Comparison of ENCODE assay signal across 8 cellular contexts in genomic region chr3:30112904-30113484, GRCh38.
A peak's percentile ranks its signal among the peaks of the same experiment; 100 is the strongest.
DNase-seq lines count a peak whose midpoint lies in the region; ATAC-seq and TF ChIP-seq lines count a peak whose summit lies in the region.

No MANE protein-coding gene starts in this region.

- H3K27ac ChIP-seq in hepatocyte (no peak overlapping the region), suprapubic skin (no peak overlapping the region)

- no peaks in the 10 kb centered on the region for H3K27me3 Mint-ChIP-seq in activated CD4-positive, alpha-beta T cell treated with anti-CD3 and anti-CD28 coated beads for 36 hours
- H3K27me3 Mint-ChIP-seq in WTC11 (ENCODE audit: low read depth): peaks cover 4% of the 10 kb centered on the region; the same call in 1 of the 2 replicates

- peak; percentile 19 for ATAC-seq in activated CD4-positive, alpha-beta T cell treated with anti-CD3 and anti-CD28 coated beads for 36 hours
- ATAC-seq in WTC11: peak; percentile 24; the same call in 1 of the 2 replicates

- no peak overlapping the region for H3K4me2 ChIP-seq in hepatocyte

- H3K9me2 ChIP-seq in hepatocyte (replicated peaks; ENCODE audit: insufficient read depth): no peaks in the 10 kb centered on the region

- H3K4me1 ChIP-seq in hepatocyte (ENCODE audit: insufficient read depth) (peaks cover 4% of the 10 kb centered on the region), suprapubic skin (no peaks in the 10 kb centered on the region)

- H3K36me3 ChIP-seq in hepatocyte (replicated peaks; ENCODE audit: insufficient read depth, low read depth): no peaks in the 10 kb centered on the region
- H3K36me3 ChIP-seq in suprapubic skin: no peaks in the 10 kb centered on the region

- H2AFZ ChIP-seq in hepatocyte: no peak overlapping the region

- TF ChIP-seq CTCF in WTC11 (IDR thresholded peaks at IDR 0.05) (peak; percentile 43; the same call in 1 of the 2 replicates), hepatocyte (IDR thresholded peaks at IDR 0.05; ENCODE audit: poor library complexity) (peak; percentile 72), suprapubic skin (IDR thresholded peaks at IDR 0.05) (peak; percentile 30 to 31)

- H3K4me1 Mint-ChIP-seq in activated CD4-positive, alpha-beta T cell treated with anti-CD3 and anti-CD28 coated beads for 36 hours: peaks cover 6% of the 10 kb centered on the region
- peaks cover 5% of the 10 kb centered on the region for H3K4me1 Mint-ChIP-seq in WTC11

- intact Hi-C loops in activated CD4-positive, alpha-beta T cell treated with anti-CD3 and anti-CD28 coated beads for 36 hours (cut with DNase I, micrococcal nuclease): loop anchor here (1.0 to 5.0 kb wide), 6 partner anchors 86 to 1019 kb away; no protein-coding TSS in a partner anchor

- no peaks in the 10 kb centered on the region for H3K9me3 ChIP-seq in hepatocyte (ENCODE audit: low read depth)
- H3K9me3 ChIP-seq in suprapubic skin: no peaks in the 10 kb centered on the region

- H3K27me3 ChIP-seq in hepatocyte (no peaks in the 10 kb centered on the region), suprapubic skin (no peaks in the 10 kb centered on the region)

- no peak for TF ChIP-seq EP300 in suprapubic skin (IDR thresholded peaks at IDR 0.05)

- no peaks in the 10 kb centered on the region for H3K36me3 Mint-ChIP-seq in activated CD4-positive, alpha-beta T cell treated with anti-CD3 and anti-CD28 coated beads for 36 hours (ENCODE audit: low read depth)
- H3K36me3 Mint-ChIP-seq in WTC11: no peaks in the 10 kb centered on the region

- no peaks in the 10 kb centered on the region for H4K20me1 ChIP-seq in hepatocyte (ENCODE audit: insufficient read depth, poor library complexity, severe bottlenecking)

- CTCF ChIA-PET in activated CD4-positive, alpha-beta T cell treated with anti-CD3 and anti-CD28 coated beads for 36 hours (lab: Charles Lee): interaction anchor here (0.9 to 4.4 kb wide), 6 partner anchors 10 to 93 kb away, joined by 3 to 34 read pairs (median 4); no protein-coding TSS in a partner anchor
- CTCF ChIA-PET in WTC11 (lab: Charles Lee): interaction anchor here (1.7 to 2.6 kb wide), 2 partner anchors 70 to 86 kb away, joined by 5 to 20 read pairs; no protein-coding TSS in a partner anchor

- H3K4me3 ChIP-seq in hepatocyte (no peak overlapping the region), suprapubic skin (no peak overlapping the region)

- H3K9me3 Mint-ChIP-seq in activated CD4-positive, alpha-beta T cell treated with anti-CD3 and anti-CD28 coated beads for 36 hours (ENCODE audit: low read depth): no peaks in the 10 kb centered on the region
- H3K9me3 Mint-ChIP-seq in WTC11: no peaks in the 10 kb centered on the region

- TF ChIP-seq POLR2A in suprapubic skin (IDR thresholded peaks at IDR 0.05): no peak

- no peaks in the 10 kb centered on the region for H3K79me2 ChIP-seq in hepatocyte

- no peak overlapping the region for H3K4me3 Mint-ChIP-seq in activated CD4-positive, alpha-beta T cell treated with anti-CD3 and anti-CD28 coated beads for 36 hours
- no peak overlapping the region for H3K4me3 Mint-ChIP-seq in WTC11

- DNase-seq in activated CD4-positive, alpha-beta T cell treated with anti-CD3 and anti-CD28 coated beads for 36 hours: no peak
- no peak for DNase-seq in activated CD4-positive, alpha-beta T cell treated with anti-CD3 and anti-CD28 coated beads, Interleukin-2, amount 50 U/mL, for 4 hours
- DNase-seq in NCI-H1105 (lab: John Stamatoyannopoulos, UW) (peak; percentile 19), WTC11 (ENCODE audit: low spot score) (no peak), hepatocyte (ENCODE audit: low spot score) (peak; percentile 57), suprapubic skin (ENCODE audit: low spot score in 2 of 2) (no peak), nucleus accumbens (lab: John Stamatoyannopoulos, UW) (no peak)
- no peak for DNase-seq in stimulated activated CD4-positive, alpha-beta T cell treated with anti-CD3 and anti-CD28 coated beads, Interleukin-2, amount 100 ng/mL, for 24 hours

- POLR2A ChIA-PET in activated CD4-positive, alpha-beta T cell treated with anti-CD3 and anti-CD28 coated beads for 36 hours (lab: Charles Lee): no interaction called here
- POLR2A ChIA-PET in WTC11 (lab: Charles Lee): no interaction called here

- no peak overlapping the region for H3K27ac Mint-ChIP-seq in activated CD4-positive, alpha-beta T cell treated with anti-CD3 and anti-CD28 coated beads for 36 hours
- H3K27ac Mint-ChIP-seq in WTC11: no peak overlapping the region

- 69% methylated on average over 1 of the region's 1 CpG for whole genome bisulfite sequencing in hepatocyte (ENCODE audit: low lambda C conversion rate, missing lambda C conversion rate)
- WGBS in suprapubic skin: 21% methylated on average over 1 of the region's 1 CpG

TF ChIP-seq in WTC11, 78 proteins besides CTCF, POLR2A, EP300 and RAD21:
- no peak for TF ChIP-seq ZMAT4 (CRISPR knock-in tag; IDR thresholded peaks at IDR 0.05)

Comparison
In these comparisons a context has a peak if more than half of its experiments do, and no peak if none do; other contexts are left out.
1. DNase-seq: peak in NCI-H1105 (single experiment) and hepatocyte (single experiment); none in activated CD4-positive, alpha-beta T cell treated with anti-CD3 and anti-CD28 coated beads for 36 hours (single experiment), activated CD4-positive, alpha-beta T cell treated with anti-CD3 and anti-CD28 coated beads, Interleukin-2, amount 50 U/mL, for 4 hours (0 of 2), WTC11 (single experiment), suprapubic skin (0 of 2), stimulated activated CD4-positive, alpha-beta T cell treated with anti-CD3 and anti-CD28 coated beads, Interleukin-2, amount 100 ng/mL, for 24 hours (0 of 2) and nucleus accumbens (0 of 56).
2. Peak in every context shown above with its lines, with median percentiles within 50 percentile points of each other: CTCF ChIP-seq.